In genomic region chr3:159513867-159514380, GRCh38 we compare ENCODE assay signal across 22 cellular contexts.
"Had no signal": no experiment of that assay in that cellular context is flagged by ENCODE, and none has a peak within 500 bp of the region (broad histone marks: within the 10 kb centered on the region; RNA-seq: fewer than 3 reads in every experiment).

No MANE protein-coding gene starts in this region.

- H3K4me1 ChIP-seq: esophagus muscularis mucosa, pancreas had no signal

- H3K79me2 ChIP-seq: hepatocyte had no signal

- H3K4me2 ChIP-seq: hepatocyte, smooth muscle cell had no signal

- H3K9me3 ChIP-seq: esophagus muscularis mucosa, mucosa of descending colon, pancreas had no signal

- H3K27me3 Mint-ChIP-seq: effector memory CD8-positive, alpha-beta T cell had no signal

- H2AFZ ChIP-seq: hepatocyte had no signal

- H3K36me3 Mint-ChIP-seq: naive thymus-derived CD8-positive, alpha-beta T cell had no signal

- H3K4me3 Mint-ChIP-seq: effector memory CD8-positive, alpha-beta T cell; naive thymus-derived CD8-positive, alpha-beta T cell; neural crest cell had no signal

- ATAC-seq: effector memory CD8-positive, alpha-beta T cell; left colon; left ventricle myocardium superior; mucosa of descending colon; naive thymus-derived CD8-positive, alpha-beta T cell; pancreas; right cardiac atrium had no signal

- H3K9me3 Mint-ChIP-seq: neural crest cell had no signal

- H3K27me3 ChIP-seq: esophagus muscularis mucosa, hepatocyte, pancreas had no signal

- H3K27ac ChIP-seq: epithelial cell of prostate, esophagus muscularis mucosa, hepatocyte, pancreas had no signal

- H3K4me3 ChIP-seq: esophagus muscularis mucosa, hepatocyte, lung, mucosa of descending colon, pancreas, smooth muscle cell had no signal

- H3K36me3 ChIP-seq: esophagus muscularis mucosa, pancreas had no signal

- DNase-seq: cortex of kidney; effector memory CD8-positive, alpha-beta T cell; foreskin melanocyte; head of caudate nucleus; left colon; left ventricle myocardium superior; mesendoderm; mucosa of descending colon; naive thymus-derived CD8-positive, alpha-beta T cell; nucleus accumbens; pancreas; stimulated activated CD4-positive, alpha-beta T cell treated with anti-CD3 and anti-CD28 coated beads, Interleukin-2, amount 100 ng/mL, for 48 hours; stimulated activated naive CD4-positive, alpha-beta T cell treated with Interleukin-2 at 50 U/mL for 16 hours; trophoblast cell had no signal

- H3K27ac Mint-ChIP-seq: effector memory CD8-positive, alpha-beta T cell; naive thymus-derived CD8-positive, alpha-beta T cell; progenitor cell of endocrine pancreas had no signal
